ENCODE assay signal across 13 cellular contexts in genomic region chr7:47702096-47702495, GRCh38.
DNase-seq lines count a peak whose midpoint lies in the region; ATAC-seq and TF ChIP-seq lines count a peak whose summit lies in the region.
"Had no signal": no experiment of that assay in that cellular context is flagged by ENCODE, and none has a peak within 500 bp of the region (broad histone marks: within the 10 kb centered on the region; RNA-seq: fewer than 3 reads in every experiment).

No MANE protein-coding gene starts in this region.

- in situ Hi-C loops in Panc1 (cut with HindIII; ENCODE audit: low pct_unique_long_range_greater_than_20kb, low sequenced_read_pairs), result no loop called here

- H3K27me3 ChIP-seq in DOHH2 (ENCODE audit: control insufficient read depth, low read length), result no peaks in the 10 kb centered on the region
- no peaks in the 10 kb centered on the region for H3K27me3 ChIP-seq in Panc1 (ENCODE audit: control insufficient read depth, insufficient read depth, low read length)
- no peaks in the 10 kb centered on the region for H3K27me3 ChIP-seq in MM.1S (replicated peaks; ENCODE audit: insufficient read depth, low read length)
- H3K27me3 ChIP-seq in testis, result no peaks in the 10 kb centered on the region

- peak overlapping the region; percentile 11 for H3K27ac ChIP-seq in DOHH2 (ENCODE audit: low read depth, low read length)
- H3K27ac ChIP-seq in Panc1 (ENCODE audit: low read length), result peak overlapping the region; percentile 73
- H3K27ac ChIP-seq in MM.1S (ENCODE audit: low read length), result no peak overlapping the region
- no peak overlapping the region for H3K27ac ChIP-seq in testis

- TF ChIP-seq CTCF in DOHH2 (IDR thresholded peaks at IDR 0.05; ENCODE audit: low read depth, low read length, poor library complexity, severe bottlenecking) (no peak), Panc1 (IDR thresholded peaks at IDR 0.05) (no peak), MM.1S (IDR thresholded peaks at IDR 0.05; ENCODE audit: low read length) (no peak), testis (IDR thresholded peaks at IDR 0.05) (no peak)

- peaks cover 18% of the 10 kb centered on the region for H3F3A ChIP-seq in DOHH2 (ENCODE audit: control insufficient read depth, insufficient read depth)
- H3F3A ChIP-seq in MM.1S (ENCODE audit: insufficient read depth, low read length), result no peaks in the 10 kb centered on the region

- CTCF ChIA-PET in Panc1 (lab: Charles Lee), result no interaction called here

- H3K4me2 ChIP-seq in DOHH2 (ENCODE audit: low read length) (peak overlapping the region; percentile 24), MM.1S (ENCODE audit: low read depth, low read length) (no peak overlapping the region)
- H3K4me2 ChIP-seq: GM23338 had no signal

- 0 out of 2 replicates have a peak overlapping the region, but pooled peaks have one; percentile 7 for H3K4me3 ChIP-seq in DOHH2 (ENCODE audit: low read length)
- no peak overlapping the region for H3K4me3 ChIP-seq in Panc1 (ENCODE audit: low read depth in 2 of 2, low read length in 2 of 2)
- H3K4me3 ChIP-seq in MM.1S (ENCODE audit: low read length), result no peak overlapping the region
- H3K4me3 ChIP-seq in testis, result no peak overlapping the region
- H3K4me3 ChIP-seq: GM12878, GM23338 had no signal

- DNase-seq in DMS53 (lab: John Stamatoyannopoulos, UW), result peak; percentile 62
- DNase-seq in Panc1 (ENCODE audit: low read depth, low spot score), result no peak
- DNase-seq in myocyte (ENCODE audit: low read depth), result peak; percentile 61
- no peak for DNase-seq in MM.1S
- no peak for DNase-seq in testis
- DNase-seq: C1 segment of cervical spinal cord; CD4-positive, alpha-beta T cell; H7 had no signal

- TF ChIP-seq POLR2A in testis (IDR thresholded peaks at IDR 0.05), result no peak

- POLR2A ChIA-PET in Panc1 (lab: Charles Lee), result interaction anchor here (0.6 kb wide), 1 partner anchor 59 kb away, joined by 4 read pairs; no protein-coding TSS in a partner anchor

- H4K20me1 ChIP-seq in DOHH2 (ENCODE audit: control insufficient read depth, insufficient read depth, low read depth, low read length), result no peaks in the 10 kb centered on the region
- no peaks in the 10 kb centered on the region for H4K20me1 ChIP-seq in MM.1S (ENCODE audit: insufficient read depth, low read length)

- no peaks in the 10 kb centered on the region for H3K36me3 ChIP-seq in DOHH2 (ENCODE audit: control insufficient read depth, low read length)
- no peaks in the 10 kb centered on the region for H3K36me3 ChIP-seq in Panc1 (ENCODE audit: control insufficient read depth, insufficient read depth, low read length)
- H3K36me3 ChIP-seq in MM.1S (replicated peaks; ENCODE audit: insufficient read depth, low read length), result no peaks in the 10 kb centered on the region
- H3K36me3 ChIP-seq in testis (ENCODE audit: low read depth, missing control alignments), result no peaks in the 10 kb centered on the region

- no peaks in the 10 kb centered on the region for H3K79me2 ChIP-seq in DOHH2 (ENCODE audit: control insufficient read depth, low read length)
- H3K79me2 ChIP-seq in MM.1S (ENCODE audit: low read length), result no peaks in the 10 kb centered on the region

- WGBS in testis, 2 donors, result 92 to 93% methylated on average over 1 of the region's 1 CpG

- H2AFZ ChIP-seq in MM.1S (ENCODE audit: low read length), result no peak overlapping the region
- H2AFZ ChIP-seq: GM23338 had no signal

- BruUV-seq in Panc1 (replicated peaks; lab: Mats Ljungman, UMichigan), result no TSS peak

- H3K9me3 ChIP-seq in DOHH2 (ENCODE audit: control insufficient read depth, insufficient read depth, low read length), result peaks cover 9% of the 10 kb centered on the region; the same call in 1 of the 2 replicates
- no peaks in the 10 kb centered on the region for H3K9me3 ChIP-seq in Panc1 (ENCODE audit: control insufficient read depth, insufficient read depth, low read depth, low read length)
- H3K9me3 ChIP-seq in MM.1S (replicated peaks; ENCODE audit: insufficient read depth, low read length), result no peaks in the 10 kb centered on the region
- H3K9me3 ChIP-seq in testis, result no peaks in the 10 kb centered on the region

- no peaks in the 10 kb centered on the region for H3K9me2 ChIP-seq in DOHH2 (replicated peaks; ENCODE audit: control insufficient read depth, low read length)
- H3K9me2 ChIP-seq in MM.1S (replicated peaks; ENCODE audit: insufficient read depth, low read length), result no peaks in the 10 kb centered on the region

- H3K9ac ChIP-seq in MM.1S (ENCODE audit: low read length), result no peak overlapping the region

- H3K4me1 ChIP-seq in DOHH2 (ENCODE audit: control insufficient read depth, low read length) (peaks cover 63% of the 10 kb centered on the region), Panc1 (ENCODE audit: control insufficient read depth, insufficient read depth, low read length) (peaks cover 7% of the 10 kb centered on the region), MM.1S (ENCODE audit: low read length) (no peaks in the 10 kb centered on the region), testis (no peaks in the 10 kb centered on the region)

- ATAC-seq in Panc1 (no peak), GM18517 (IDR thresholded peaks at IDR 0.05; ENCODE audit: unreplicated experiment) (no peak)
- ATAC-seq: GM12878, GM23338, HepG2 had no signal

- intact Hi-C loops in Panc1 (cut with micrococcal nuclease; ENCODE audit: unreplicated experiment), result no loop called here
- intact Hi-C loops in testis (cut with DNase I; ENCODE audit: low total_unique reads), result no loop called here

Comparison
In these comparisons a context has a peak if more than half of its experiments do, and no peak if none do; other contexts are left out.
1. DNase-seq: peak in DMS53 (single experiment) and myocyte (single experiment); none in Panc1 (single experiment), MM.1S (single experiment) and testis (single experiment).
2. H3K27ac ChIP-seq: peak in DOHH2 (single experiment) and Panc1 (single experiment); none in MM.1S (single experiment) and testis (0 of 2).